Comparison of ENCODE assay signal across 10 cellular contexts in genomic region chr5:107893642-107894041, GRCh38.
DNase-seq lines count a peak whose midpoint lies in the region; ATAC-seq, FAIRE-seq and TF ChIP-seq lines count a peak whose summit lies in the region.
"Had no signal": no experiment of that assay in that cellular context is flagged by ENCODE, and none has a peak within 500 bp of the region (broad histone marks: within the 10 kb centered on the region; RNA-seq: fewer than 3 reads in every experiment).

No MANE protein-coding gene starts in this region.

- no TSS peak for BruUV-seq in HCT116 (replicated peaks; lab: Mats Ljungman, UMichigan)

- FAIRE-seq in small intestine (lab: Jason Lieb, UNC): no peak

- TF ChIP-seq POLR2A in HCT116 (IDR thresholded peaks at IDR 0.05; ENCODE audit: borderline replicate concordance, extremely low read depth, insufficient read depth, insufficient read length): no peak

- H3K4me3 Mint-ChIP-seq in stimulated activated memory B cell treated with anti-CD40 and anti-IgM and Interleukin-4, amounts not matched to agents 10 μg/mL and 1 μg/mL and 100 μg/mL, for 72 hours: no peak overlapping the region
- H3K4me3 Mint-ChIP-seq in activated T-helper 1 cell treated with anti-CD3 and anti-CD28 coated beads, Interleukin-12 subunit alpha, Interleukin-12 subunit beta, Interleukin-2, Interleukin-4 antibody, amounts not matched to agents 30 ng/mL and 10 ng/mL and 1 ng/mL, durations not matched to agents 14 hours and 24 hours and 36 hours: no peak overlapping the region

- TF ChIP-seq RAD21 in HCT116 (IDR thresholded peaks at IDR 0.05; ENCODE audit: low read depth): no peak

- H3K4me3 ChIP-seq in HCT116 (replicated peaks in 1 of 2; ENCODE audit: low read depth in 1 of 2, low read length in 2 of 2): no peak overlapping the region
- no peak overlapping the region for H3K4me3 ChIP-seq in RWPE2 (ENCODE audit: severe bottlenecking)
- no peak overlapping the region for H3K4me3 ChIP-seq in fibroblast of villous mesenchyme (ENCODE audit: low read depth, low read length)
- no peak overlapping the region for H3K4me3 ChIP-seq in small intestine (ENCODE audit: low read depth in 1 of 2, low read length in 2 of 2)

- TF ChIP-seq CTCF in HCT116 (IDR thresholded peaks at IDR 0.05 in 2 of 3, conservative IDR thresholded peaks at IDR 0.05 in 1 of 3; ENCODE audit: borderline replicate concordance in 1 of 3, insufficient read depth in 1 of 3, low read depth in 2 of 3, low read length in 2 of 3) (no peak), RWPE2 (IDR thresholded peaks at IDR 0.05; ENCODE audit: poor library complexity, severe bottlenecking) (no peak), fibroblast of villous mesenchyme (IDR thresholded peaks at IDR 0.05; ENCODE audit: insufficient read depth, low read depth, low read length) (no peak)

- DNase-seq in HCT116 (ENCODE audit: low read depth, low spot score) (peak; percentile 23), RWPE2 (ENCODE audit: low spot score) (no peak), fibroblast of villous mesenchyme (ENCODE audit: low read depth) (peak; percentile 46), small intestine (peak; percentile 13), activated T-cell treated with anti-CD3 and anti-CD28 coated beads for 4 hours (no peak)
- DNase-seq in activated T-helper 1 cell treated with anti-CD3 and anti-CD28 coated beads, Interleukin-12 subunit alpha, Interleukin-12 subunit beta, Interleukin-2, Interleukin-4 antibody, amounts not matched to agents 30 ng/mL and 10 ng/mL and 1 ng/mL, durations not matched to agents 14 hours and 24 hours and 36 hours (ENCODE audit: low spot score): no peak
- DNase-seq: activated CD4-positive, alpha-beta T cell treated with anti-CD3 and anti-CD28 coated beads for 4 hours; NCI-H1930 had no signal

- peaks cover 17% of the 10 kb centered on the region for H3K36me3 Mint-ChIP-seq in stimulated activated memory B cell treated with anti-CD40 and anti-IgM and Interleukin-4, amounts not matched to agents 10 μg/mL and 1 μg/mL and 100 μg/mL, for 72 hours
- H3K36me3 Mint-ChIP-seq in activated T-helper 1 cell treated with anti-CD3 and anti-CD28 coated beads, Interleukin-12 subunit alpha, Interleukin-12 subunit beta, Interleukin-2, Interleukin-4 antibody, amounts not matched to agents 30 ng/mL and 10 ng/mL and 1 ng/mL, durations not matched to agents 14 hours and 24 hours and 36 hours (ENCODE audit: low read depth): peaks cover 1% of the 10 kb centered on the region

- no peaks in the 10 kb centered on the region for H3K36me3 ChIP-seq in HCT116 (ENCODE audit: control insufficient read depth in 1 of 2, insufficient read depth in 2 of 2, low read length in 2 of 2)
- H3K36me3 ChIP-seq in RWPE2 (ENCODE audit: low read depth): no peaks in the 10 kb centered on the region
- H3K36me3 ChIP-seq in small intestine (ENCODE audit: control insufficient read depth in 2 of 2, insufficient read depth in 2 of 2, low read length in 2 of 2): no peaks in the 10 kb centered on the region
- H3K36me3 ChIP-seq: adrenal gland had no signal

- H4K20me1 ChIP-seq in HCT116 (ENCODE audit: insufficient read depth): no peaks in the 10 kb centered on the region

- no peaks in the 10 kb centered on the region for H3K9me2 ChIP-seq in HCT116 (ENCODE audit: insufficient read depth)

- 51 to 68% (median 56%) methylated on average over 4 of the region's 4 CpGs for WGBS in small intestine, 3 donors

- H2AFZ ChIP-seq in HCT116 (ENCODE audit: low read depth, low read length, poor library complexity, severe bottlenecking): no peak overlapping the region

- no peaks in the 10 kb centered on the region for H3K9me3 Mint-ChIP-seq in stimulated activated memory B cell treated with anti-CD40 and anti-IgM and Interleukin-4, amounts not matched to agents 10 μg/mL and 1 μg/mL and 100 μg/mL, for 72 hours
- peaks cover 3% of the 10 kb centered on the region for H3K9me3 Mint-ChIP-seq in activated T-helper 1 cell treated with anti-CD3 and anti-CD28 coated beads, Interleukin-12 subunit alpha, Interleukin-12 subunit beta, Interleukin-2, Interleukin-4 antibody, amounts not matched to agents 30 ng/mL and 10 ng/mL and 1 ng/mL, durations not matched to agents 14 hours and 24 hours and 36 hours

- intact Hi-C loops in HCT116 (cut with micrococcal nuclease): no loop called here
- intact Hi-C loops in activated T-helper 1 cell treated with anti-CD3 and anti-CD28 coated beads, Interleukin-12 subunit alpha, Interleukin-12 subunit beta, Interleukin-2, Interleukin-4 antibody, amounts not matched to agents 30 ng/mL and 10 ng/mL and 1 ng/mL, durations not matched to agents 14 hours and 24 hours and 36 hours (cut with micrococcal nuclease): no loop called here

- no peaks in the 10 kb centered on the region for H3K4me1 Mint-ChIP-seq in stimulated activated memory B cell treated with anti-CD40 and anti-IgM and Interleukin-4, amounts not matched to agents 10 μg/mL and 1 μg/mL and 100 μg/mL, for 72 hours
- no peaks in the 10 kb centered on the region for H3K4me1 Mint-ChIP-seq in activated T-helper 1 cell treated with anti-CD3 and anti-CD28 coated beads, Interleukin-12 subunit alpha, Interleukin-12 subunit beta, Interleukin-2, Interleukin-4 antibody, amounts not matched to agents 30 ng/mL and 10 ng/mL and 1 ng/mL, durations not matched to agents 14 hours and 24 hours and 36 hours (ENCODE audit: low read depth)

- H3K9me3 ChIP-seq in HCT116 (ENCODE audit: control insufficient read depth in 1 of 2, insufficient read depth in 1 of 2, low read depth in 1 of 2, low read length in 2 of 2) (no peaks in the 10 kb centered on the region), RWPE2 (ENCODE audit: severe bottlenecking) (no peaks in the 10 kb centered on the region), small intestine (ENCODE audit: control insufficient read depth, low read depth) (no peaks in the 10 kb centered on the region)
- H3K9me3 ChIP-seq: adrenal gland had no signal

- no peak overlapping the region for H3K9ac ChIP-seq in HCT116 (ENCODE audit: low read length)

- POLR2A ChIA-PET in HCT116 (lab: Charles Lee): no interaction called here

- no peak overlapping the region for H3K27ac Mint-ChIP-seq in stimulated activated memory B cell treated with anti-CD40 and anti-IgM and Interleukin-4, amounts not matched to agents 10 μg/mL and 1 μg/mL and 100 μg/mL, for 72 hours
- H3K27ac Mint-ChIP-seq in activated T-helper 1 cell treated with anti-CD3 and anti-CD28 coated beads, Interleukin-12 subunit alpha, Interleukin-12 subunit beta, Interleukin-2, Interleukin-4 antibody, amounts not matched to agents 30 ng/mL and 10 ng/mL and 1 ng/mL, durations not matched to agents 14 hours and 24 hours and 36 hours: no peak overlapping the region

- no peaks in the 10 kb centered on the region for H3K27me3 Mint-ChIP-seq in stimulated activated memory B cell treated with anti-CD40 and anti-IgM and Interleukin-4, amounts not matched to agents 10 μg/mL and 1 μg/mL and 100 μg/mL, for 72 hours
- H3K27me3 Mint-ChIP-seq in activated T-helper 1 cell treated with anti-CD3 and anti-CD28 coated beads, Interleukin-12 subunit alpha, Interleukin-12 subunit beta, Interleukin-2, Interleukin-4 antibody, amounts not matched to agents 30 ng/mL and 10 ng/mL and 1 ng/mL, durations not matched to agents 14 hours and 24 hours and 36 hours (ENCODE audit: insufficient read depth): no peaks in the 10 kb centered on the region

- RAD21 ChIA-PET in HCT116 (lab: Charles Lee; ENCODE audit: low non-redundant PET in 1 of 2, low total read pairs in 2 of 2, uncharacterized antibody in 2 of 2, unreplicated experiment in 2 of 2): no interaction called here

- no peaks in the 10 kb centered on the region for H3K79me2 ChIP-seq in HCT116 (ENCODE audit: insufficient read depth, low read length)

- H3K4me1 ChIP-seq in HCT116 (ENCODE audit: control insufficient read depth in 1 of 2, insufficient read depth in 2 of 2, low read length in 2 of 2) (peaks cover 5 to 10% of the 10 kb centered on the region in 2 experiments; a peak in 3 of 4 replicates), RWPE2 (ENCODE audit: insufficient read depth, poor library complexity, severe bottlenecking) (peaks cover 8% of the 10 kb centered on the region), small intestine (ENCODE audit: control insufficient read depth in 2 of 2, insufficient read depth in 1 of 2, low read depth in 1 of 2, low read length in 1 of 2) (peaks cover 0 to 2% of the 10 kb centered on the region in 2 donors)

- H3K27me3 ChIP-seq in HCT116 (ENCODE audit: insufficient read depth, low read length) (no peaks in the 10 kb centered on the region), RWPE2 (ENCODE audit: insufficient read depth, poor library complexity, severe bottlenecking) (no peaks in the 10 kb centered on the region), small intestine (ENCODE audit: control insufficient read depth in 2 of 2, insufficient read depth in 2 of 2, low read length in 2 of 2) (no peaks in the 10 kb centered on the region)
- H3K27me3 ChIP-seq: adrenal gland had no signal

- CTCF ChIA-PET in HCT116 (lab: Charles Lee): no interaction called here

- H3K27ac ChIP-seq in HCT116 (ENCODE audit: low read depth, low read length): no peak overlapping the region
- H3K27ac ChIP-seq in RWPE2 (ENCODE audit: poor library complexity, severe bottlenecking): no peak overlapping the region
- H3K27ac ChIP-seq in small intestine (ENCODE audit: low read depth in 1 of 2, low read length in 1 of 2): no peak overlapping the region

- peak; percentile 25; the same call in 1 of the 2 replicates for ATAC-seq in HCT116
- ATAC-seq in RWPE2 (ENCODE audit: low read depth): peak; percentile 91
- ATAC-seq in stimulated activated memory B cell treated with anti-CD40 and anti-IgM and Interleukin-4, amounts not matched to agents 10 μg/mL and 1 μg/mL and 100 μg/mL, for 72 hours: no peak

- no peak overlapping the region for H3K4me2 ChIP-seq in HCT116 (ENCODE audit: low read length)

Comparison
In these comparisons a context has a peak if more than half of its experiments do, and no peak if none do; other contexts are left out.
1. DNase-seq: peak in HCT116 (single experiment), fibroblast of villous mesenchyme (single experiment) and small intestine (single experiment); none in RWPE2 (single experiment), activated T-cell treated with anti-CD3 and anti-CD28 coated beads for 4 hours (single experiment) and activated T-helper 1 cell treated with anti-CD3 and anti-CD28 coated beads, Interleukin-12 subunit alpha, Interleukin-12 subunit beta, Interleukin-2, Interleukin-4 antibody, amounts not matched to agents 30 ng/mL and 10 ng/mL and 1 ng/mL, durations not matched to agents 14 hours and 24 hours and 36 hours (single experiment).